Comparison of ENCODE assay signal across 8 cellular contexts in the genomic region with DNA sequence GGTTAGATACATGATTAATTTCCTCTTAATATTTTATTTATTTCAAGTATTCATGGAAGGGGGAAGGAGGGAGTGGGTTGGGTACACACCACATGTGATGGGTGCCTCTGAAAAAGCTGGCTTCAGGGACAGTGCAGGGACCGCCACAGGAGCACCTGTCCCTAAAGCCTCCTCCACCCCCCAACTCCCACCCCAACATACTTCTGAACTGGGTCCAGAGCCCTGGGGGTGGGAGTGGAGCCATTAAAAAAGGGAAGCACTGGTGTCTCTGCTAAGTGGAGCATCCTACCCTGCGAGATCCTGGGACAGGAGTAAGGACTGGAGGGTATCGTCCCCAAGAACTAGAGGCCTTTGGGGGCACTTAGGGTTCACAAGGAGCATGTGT. TPM values are rescaled to one million over a fixed set of nuclear protein-coding genes. Genes with fewer than 3 reads are reported as not detected.
"Had no signal": no experiment of that assay in that cellular context is flagged by ENCODE, and none has a peak within 500 bp of the region (broad histone marks: within the 10 kb centered on the region; RNA-seq: fewer than 3 reads in every experiment).

No MANE protein-coding gene starts in this region.

- DNase-seq: NCI-H1436 treated with DMSO at 0.1 percent for 48 hours, NCI-H2029 treated with DMSO at 0.1 percent for 48 hours, SIG-M5 had no signal

RNA-seq across cellular contexts. Expression of a gene that starts 5.6 kb away (rescaled TPM):
- total RNA-seq: HT-29, LHCN-M2, MCF 10A, Right ventricle myocardium superior, SJSA1 had no signal

RNA-seq across cellular contexts. Expression of a gene that starts 10.6 kb away (rescaled TPM):
- total RNA-seq: HT-29, MCF 10A, SJSA1 had no signal
